ENCODE assay signal across 8 cellular contexts in genomic region chr1:204376919-204377799, GRCh38. TPM values are rescaled to one million over a fixed set of nuclear protein-coding genes. Genes with fewer than 3 reads are reported as not detected.
DNase-seq lines count a peak whose midpoint lies in the region; ATAC-seq and TF ChIP-seq lines count a peak whose summit lies in the region.

No MANE protein-coding gene starts in this region.

- H3K27ac Mint-ChIP-seq in T-helper 17 cell, result no peak overlapping the region
- H3K27ac Mint-ChIP-seq in progenitor cell of endocrine pancreas, result peak overlapping the region; percentile 63

- H3K9me3 Mint-ChIP-seq in progenitor cell of endocrine pancreas (ENCODE audit: low read depth), result no peaks in the 10 kb centered on the region

- H3K4me1 ChIP-seq in foreskin keratinocyte, result peaks cover 5% of the 10 kb centered on the region

- TF ChIP-seq POLR2A in GM18505 (IDR thresholded peaks at IDR 0.05; ENCODE audit: borderline replicate concordance, extremely low read depth, insufficient read depth, insufficient read length), result no peak

- intact Hi-C loops in left ventricle myocardium superior (cut with micrococcal nuclease), result no loop called here

- no peaks in the 10 kb centered on the region for H3K9me3 ChIP-seq in T-helper 17 cell (ENCODE audit: control insufficient read depth, low read length, poor library complexity, severe bottlenecking)

- DNase-seq in DMS53 treated with DMSO at 0.1 percent for 48 hours (lab: John Stamatoyannopoulos, UW; ENCODE audit: unreplicated experiment), result peak; percentile 48
- no peak for DNase-seq in T-helper 17 cell
- DNase-seq in left ventricle myocardium superior, result no peak
- DNase-seq in progenitor cell of endocrine pancreas (ENCODE audit: low spot score, unreplicated experiment), result no peak
- no peak for DNase-seq in cerebellar nuclear complex (lab: John Stamatoyannopoulos, UW)
- DNase-seq in HUDEP-2 (lab: John Stamatoyannopoulos, UW; ENCODE audit: unreplicated experiment in 76 of 76), result no peak
- no peak for DNase-seq in foreskin keratinocyte

- peaks cover 26% of the 10 kb centered on the region for H3K27me3 Mint-ChIP-seq in T-helper 17 cell
- peaks cover 41% of the 10 kb centered on the region for H3K27me3 Mint-ChIP-seq in progenitor cell of endocrine pancreas

- H3K4me3 Mint-ChIP-seq in T-helper 17 cell (peak overlapping the region; percentile 91), progenitor cell of endocrine pancreas (ENCODE audit: low read depth) (peak overlapping the region; percentile 80)

- H3K27me3 ChIP-seq in foreskin keratinocyte, result peaks cover 77% of the 10 kb centered on the region

- H3K27ac ChIP-seq in foreskin keratinocyte, result no peak overlapping the region

- no peak for TF ChIP-seq CTCF in progenitor cell of endocrine pancreas (IDR thresholded peaks at IDR 0.05; ENCODE audit: unreplicated experiment)
- no peak for TF ChIP-seq CTCF in foreskin keratinocyte (conservative IDR thresholded peaks at IDR 0.05)

- H3K36me3 Mint-ChIP-seq in T-helper 17 cell (ENCODE audit: low read depth), result no peaks in the 10 kb centered on the region
- H3K36me3 Mint-ChIP-seq in progenitor cell of endocrine pancreas (ENCODE audit: insufficient read depth), result no peaks in the 10 kb centered on the region

- ATAC-seq in T-helper 17 cell (no peak), left ventricle myocardium superior (peak; percentile 33), GM18505 (IDR thresholded peaks at IDR 0.05; ENCODE audit: unreplicated experiment) (no peak), foreskin keratinocyte (no peak)

- H3K4me1 Mint-ChIP-seq in T-helper 17 cell (peaks cover 12% of the 10 kb centered on the region), progenitor cell of endocrine pancreas (ENCODE audit: low read depth) (peaks cover 11% of the 10 kb centered on the region)

RNA-seq across cellular contexts. Expression of gene PLEKHA6, which starts 17.4 kb away (rescaled TPM):
- total RNA-seq in T-helper 17 cell, result under 1 TPM; 0.47 to 0.50 TPM
- 21.6 TPM for total RNA-seq in left ventricle myocardium superior
- total RNA-seq in progenitor cell of endocrine pancreas, result 66.9 and 71.5 TPM in 2 replicates
- total RNA-seq in foreskin keratinocyte, result 4.4 and 6.0 TPM in 2 replicates
- polyA plus RNA-seq in foreskin keratinocyte, result 2.0 and 2.4 TPM in 2 replicates

RNA-seq across cellular contexts. Expression of gene PPP1R15B, which starts 34.5 kb away (rescaled TPM):
- total RNA-seq in T-helper 17 cell (100 to 1,000 TPM; 207 to 266 TPM), left ventricle myocardium superior (20.8 TPM), progenitor cell of endocrine pancreas (42.6 and 43.3 TPM in 2 replicates), foreskin keratinocyte (28.8 TPM in 2 replicates)
- 7.0 and 8.8 TPM in 2 replicates for polyA plus RNA-seq in foreskin keratinocyte
